1 cellular context compared by ENCODE assay signal in the genomic region with DNA sequence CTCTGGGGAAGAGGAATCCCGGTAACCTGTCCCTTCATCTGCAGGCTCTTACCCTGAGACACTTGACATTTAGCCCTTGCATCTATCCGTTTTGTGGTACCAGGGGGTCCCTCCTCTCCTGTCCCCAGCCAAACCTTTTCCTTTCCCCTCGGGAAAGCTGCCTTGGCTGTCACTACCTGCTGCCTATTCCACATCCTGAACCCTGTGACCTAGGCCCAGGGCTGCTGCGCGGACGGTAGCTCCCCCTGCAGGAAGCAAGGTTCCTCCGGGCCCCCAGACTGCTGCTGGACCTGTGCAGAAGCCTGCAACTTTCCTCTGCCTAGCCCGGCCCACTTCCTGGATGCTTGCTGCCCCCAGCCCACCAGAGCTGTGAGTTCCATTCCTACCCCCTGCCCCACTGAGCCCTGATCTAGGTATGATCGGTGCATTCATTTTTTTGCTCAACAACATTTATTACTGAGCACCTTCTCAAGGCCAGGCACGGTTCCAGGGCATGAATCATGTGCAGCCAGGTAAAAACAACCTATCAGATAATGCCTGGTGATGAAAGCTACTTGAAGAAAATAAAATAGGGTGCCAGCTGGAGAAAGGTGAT.
TF ChIP-seq lines count a peak whose summit lies in the region.

No MANE protein-coding gene starts in this region.

TF ChIP-seq in HepG2, 621 proteins besides CTCF, POLR2A, EP300 and RAD21 (continued from another document and continues in another):
- TF ChIP-seq, protein P1, sequence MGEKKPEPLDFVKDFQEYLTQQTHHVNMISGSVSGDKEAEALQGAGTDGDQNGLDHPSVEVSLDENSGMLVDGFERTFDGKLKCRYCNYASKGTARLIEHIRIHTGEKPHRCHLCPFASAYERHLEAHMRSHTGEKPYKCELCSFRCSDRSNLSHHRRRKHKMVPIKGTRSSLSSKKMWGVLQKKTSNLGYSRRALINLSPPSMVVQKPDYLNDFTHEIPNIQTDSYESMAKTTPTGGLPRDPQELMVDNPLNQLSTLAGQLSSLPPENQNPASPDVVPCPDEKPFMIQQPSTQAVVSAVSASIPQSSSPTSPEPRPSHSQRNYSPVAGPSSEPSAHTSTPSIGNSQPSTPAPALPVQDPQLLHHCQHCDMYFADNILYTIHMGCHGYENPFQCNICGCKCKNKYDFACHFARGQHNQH (CRISPR knock-in tag; IDR thresholded peaks at IDR 0.05), result peak; percentile 41; the same call in 1 of the 2 replicates
- TF ChIP-seq NR2F1 (CRISPR knock-in tag; IDR thresholded peaks at IDR 0.05) (peak; percentile 31 to 71; a peak in 3 of 4 replicates), ATF7 (IDR thresholded peaks at IDR 0.05) (no peak), ATF7 (CRISPR knock-in tag; IDR thresholded peaks at IDR 0.05) (no peak), HOXD1 (CRISPR knock-in tag; IDR thresholded peaks at IDR 0.05) (peak; percentile 22; the same call in 1 of the 2 replicates), ZNF605 (CRISPR knock-in tag; IDR thresholded peaks at IDR 0.05) (0 out of 2 replicates have a peak, but pooled peaks have one; percentile 25), HOXA3 (CRISPR knock-in tag; IDR thresholded peaks at IDR 0.05) (peak; percentile 54; the same call in 1 of the 2 replicates), TBX2 (CRISPR knock-in tag; IDR thresholded peaks at IDR 0.05; ENCODE audit: borderline replicate concordance) (peak; percentile 13), SP1 (IDR thresholded peaks at IDR 0.05) (no peak), SP1 (CRISPR knock-in tag; IDR thresholded peaks at IDR 0.05) (0 out of 2 replicates have a peak, but pooled peaks have one; percentile 23), RBAK (CRISPR knock-in tag; IDR thresholded peaks at IDR 0.05) (0 out of 2 replicates have a peak, but pooled peaks have one; percentile 26), SAP130 (CRISPR knock-in tag; IDR thresholded peaks at IDR 0.05; ENCODE audit: low read depth) (peak; percentile 72), SMARCE1 (IDR thresholded peaks at IDR 0.05; ENCODE audit: borderline replicate concordance) (no peak), KDM2A (CRISPR knock-in tag; IDR thresholded peaks at IDR 0.05; ENCODE audit: borderline replicate concordance, low read depth) (peak; percentile 81; the same call in 1 of the 2 replicates), NFKB2 (CRISPR knock-in tag; IDR thresholded peaks at IDR 0.05; ENCODE audit: borderline replicate concordance) (0 out of 2 replicates have a peak, but pooled peaks have one; percentile 40), ZMYM4 (CRISPR knock-in tag; IDR thresholded peaks at IDR 0.05) (peak; percentile 26; the same call in 1 of the 2 replicates), MIER3 (CRISPR knock-in tag; IDR thresholded peaks at IDR 0.05; ENCODE audit: borderline replicate concordance) (peak; percentile 61; the same call in 1 of the 2 replicates), GABPB1 (CRISPR knock-in tag; IDR thresholded peaks at IDR 0.05) (peak; percentile 60), ZNF720 (CRISPR knock-in tag; IDR thresholded peaks at IDR 0.05) (peak; percentile 26; the same call in 1 of the 2 replicates), ELF1 (CRISPR knock-in tag; IDR thresholded peaks at IDR 0.05) (peak; percentile 48; the same call in 1 of the 2 replicates), PHF8 (CRISPR knock-in tag; IDR thresholded peaks at IDR 0.05) (0 out of 2 replicates have a peak, but pooled peaks have one; percentile 20), ZNF296 (CRISPR knock-in tag; conservative IDR thresholded peaks at IDR 0.05) (no peak), ZNF619 (CRISPR knock-in tag; IDR thresholded peaks at IDR 0.05) (peak; percentile 32; the same call in 1 of the 2 replicates), ZNF879 (CRISPR knock-in tag; IDR thresholded peaks at IDR 0.05) (no peak), RFXANK (CRISPR knock-in tag; IDR thresholded peaks at IDR 0.05) (0 out of 2 replicates have a peak, but pooled peaks have one; percentile 28)
- TF ChIP-seq, protein P2, sequence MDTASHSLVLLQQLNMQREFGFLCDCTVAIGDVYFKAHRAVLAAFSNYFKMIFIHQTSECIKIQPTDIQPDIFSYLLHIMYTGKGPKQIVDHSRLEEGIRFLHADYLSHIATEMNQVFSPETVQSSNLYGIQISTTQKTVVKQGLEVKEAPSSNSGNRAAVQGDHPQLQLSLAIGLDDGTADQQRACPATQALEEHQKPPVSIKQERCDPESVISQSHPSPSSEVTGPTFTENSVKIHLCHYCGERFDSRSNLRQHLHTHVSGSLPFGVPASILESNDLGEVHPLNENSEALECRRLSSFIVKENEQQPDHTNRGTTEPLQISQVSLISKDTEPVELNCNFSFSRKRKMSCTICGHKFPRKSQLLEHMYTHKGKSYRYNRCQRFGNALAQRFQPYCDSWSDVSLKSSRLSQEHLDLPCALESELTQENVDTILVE (CRISPR knock-in tag; IDR thresholded peaks at IDR 0.05), result peak; percentile 52; the same call in 1 of the 2 replicates
- TF ChIP-seq, protein P3, sequence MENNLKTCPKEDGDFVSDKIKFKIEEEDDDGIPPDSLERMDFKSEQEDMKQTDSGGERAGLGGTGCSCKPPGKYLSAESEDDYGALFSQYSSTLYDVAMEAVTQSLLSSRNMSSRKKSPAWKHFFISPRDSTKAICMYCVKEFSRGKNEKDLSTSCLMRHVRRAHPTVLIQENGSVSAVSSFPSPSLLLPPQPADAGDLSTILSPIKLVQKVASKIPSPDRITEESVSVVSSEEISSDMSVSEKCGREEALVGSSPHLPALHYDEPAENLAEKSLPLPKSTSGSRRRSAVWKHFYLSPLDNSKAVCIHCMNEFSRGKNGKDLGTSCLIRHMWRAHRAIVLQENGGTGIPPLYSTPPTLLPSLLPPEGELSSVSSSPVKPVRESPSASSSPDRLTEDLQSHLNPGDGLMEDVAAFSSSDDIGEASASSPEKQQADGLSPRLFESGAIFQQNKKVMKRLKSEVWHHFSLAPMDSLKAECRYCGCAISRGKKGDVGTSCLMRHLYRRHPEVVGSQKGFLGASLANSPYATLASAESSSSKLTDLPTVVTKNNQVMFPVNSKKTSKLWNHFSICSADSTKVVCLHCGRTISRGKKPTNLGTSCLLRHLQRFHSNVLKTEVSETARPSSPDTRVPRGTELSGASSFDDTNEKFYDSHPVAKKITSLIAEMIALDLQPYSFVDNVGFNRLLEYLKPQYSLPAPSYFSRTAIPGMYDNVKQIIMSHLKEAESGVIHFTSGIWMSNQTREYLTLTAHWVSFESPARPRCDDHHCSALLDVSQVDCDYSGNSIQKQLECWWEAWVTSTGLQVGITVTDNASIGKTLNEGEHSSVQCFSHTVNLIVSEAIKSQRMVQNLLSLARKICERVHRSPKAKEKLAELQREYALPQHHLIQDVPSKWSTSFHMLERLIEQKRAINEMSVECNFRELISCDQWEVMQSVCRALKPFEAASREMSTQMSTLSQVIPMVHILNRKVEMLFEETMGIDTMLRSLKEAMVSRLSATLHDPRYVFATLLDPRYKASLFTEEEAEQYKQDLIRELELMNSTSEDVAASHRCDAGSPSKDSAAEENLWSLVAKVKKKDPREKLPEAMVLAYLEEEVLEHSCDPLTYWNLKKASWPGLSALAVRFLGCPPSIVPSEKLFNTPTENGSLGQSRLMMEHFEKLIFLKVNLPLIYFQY (CRISPR knock-in tag; IDR thresholded peaks at IDR 0.05; ENCODE audit: borderline replicate concordance), result peak; percentile 76; the same call in 1 of the 2 replicates
- TF ChIP-seq, protein P4, sequence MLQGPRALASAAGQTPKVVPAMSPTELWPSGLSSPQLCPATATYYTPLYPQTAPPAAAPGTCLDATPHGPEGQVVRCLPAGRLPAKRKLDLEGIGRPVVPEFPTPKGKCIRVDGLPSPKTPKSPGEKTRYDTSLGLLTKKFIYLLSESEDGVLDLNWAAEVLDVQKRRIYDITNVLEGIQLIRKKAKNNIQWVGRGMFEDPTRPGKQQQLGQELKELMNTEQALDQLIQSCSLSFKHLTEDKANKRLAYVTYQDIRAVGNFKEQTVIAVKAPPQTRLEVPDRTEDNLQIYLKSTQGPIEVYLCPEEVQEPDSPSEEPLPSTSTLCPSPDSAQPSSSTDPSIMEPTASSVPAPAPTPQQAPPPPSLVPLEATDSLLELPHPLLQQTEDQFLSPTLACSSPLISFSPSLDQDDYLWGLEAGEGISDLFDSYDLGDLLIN (CRISPR knock-in tag; IDR thresholded peaks at IDR 0.05; ENCODE audit: borderline replicate concordance), result no peak
- TF ChIP-seq, protein P5, sequence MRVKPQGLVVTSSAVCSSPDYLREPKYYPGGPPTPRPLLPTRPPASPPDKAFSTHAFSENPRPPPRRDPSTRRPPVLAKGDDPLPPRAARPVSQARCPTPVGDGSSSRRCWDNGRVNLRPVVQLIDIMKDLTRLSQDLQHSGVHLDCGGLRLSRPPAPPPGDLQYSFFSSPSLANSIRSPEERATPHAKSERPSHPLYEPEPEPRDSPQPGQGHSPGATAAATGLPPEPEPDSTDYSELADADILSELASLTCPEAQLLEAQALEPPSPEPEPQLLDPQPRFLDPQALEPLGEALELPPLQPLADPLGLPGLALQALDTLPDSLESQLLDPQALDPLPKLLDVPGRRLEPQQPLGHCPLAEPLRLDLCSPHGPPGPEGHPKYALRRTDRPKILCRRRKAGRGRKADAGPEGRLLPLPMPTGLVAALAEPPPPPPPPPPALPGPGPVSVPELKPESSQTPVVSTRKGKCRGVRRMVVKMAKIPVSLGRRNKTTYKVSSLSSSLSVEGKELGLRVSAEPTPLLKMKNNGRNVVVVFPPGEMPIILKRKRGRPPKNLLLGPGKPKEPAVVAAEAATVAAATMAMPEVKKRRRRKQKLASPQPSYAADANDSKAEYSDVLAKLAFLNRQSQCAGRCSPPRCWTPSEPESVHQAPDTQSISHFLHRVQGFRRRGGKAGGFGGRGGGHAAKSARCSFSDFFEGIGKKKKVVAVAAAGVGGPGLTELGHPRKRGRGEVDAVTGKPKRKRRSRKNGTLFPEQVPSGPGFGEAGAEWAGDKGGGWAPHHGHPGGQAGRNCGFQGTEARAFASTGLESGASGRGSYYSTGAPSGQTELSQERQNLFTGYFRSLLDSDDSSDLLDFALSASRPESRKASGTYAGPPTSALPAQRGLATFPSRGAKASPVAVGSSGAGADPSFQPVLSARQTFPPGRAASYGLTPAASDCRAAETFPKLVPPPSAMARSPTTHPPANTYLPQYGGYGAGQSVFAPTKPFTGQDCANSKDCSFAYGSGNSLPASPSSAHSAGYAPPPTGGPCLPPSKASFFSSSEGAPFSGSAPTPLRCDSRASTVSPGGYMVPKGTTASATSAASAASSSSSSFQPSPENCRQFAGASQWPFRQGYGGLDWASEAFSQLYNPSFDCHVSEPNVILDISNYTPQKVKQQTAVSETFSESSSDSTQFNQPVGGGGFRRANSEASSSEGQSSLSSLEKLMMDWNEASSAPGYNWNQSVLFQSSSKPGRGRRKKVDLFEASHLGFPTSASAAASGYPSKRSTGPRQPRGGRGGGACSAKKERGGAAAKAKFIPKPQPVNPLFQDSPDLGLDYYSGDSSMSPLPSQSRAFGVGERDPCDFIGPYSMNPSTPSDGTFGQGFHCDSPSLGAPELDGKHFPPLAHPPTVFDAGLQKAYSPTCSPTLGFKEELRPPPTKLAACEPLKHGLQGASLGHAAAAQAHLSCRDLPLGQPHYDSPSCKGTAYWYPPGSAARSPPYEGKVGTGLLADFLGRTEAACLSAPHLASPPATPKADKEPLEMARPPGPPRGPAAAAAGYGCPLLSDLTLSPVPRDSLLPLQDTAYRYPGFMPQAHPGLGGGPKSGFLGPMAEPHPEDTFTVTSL (CRISPR knock-in tag; IDR thresholded peaks at IDR 0.05; ENCODE audit: borderline replicate concordance), result no peak
- TF ChIP-seq, protein P6, sequence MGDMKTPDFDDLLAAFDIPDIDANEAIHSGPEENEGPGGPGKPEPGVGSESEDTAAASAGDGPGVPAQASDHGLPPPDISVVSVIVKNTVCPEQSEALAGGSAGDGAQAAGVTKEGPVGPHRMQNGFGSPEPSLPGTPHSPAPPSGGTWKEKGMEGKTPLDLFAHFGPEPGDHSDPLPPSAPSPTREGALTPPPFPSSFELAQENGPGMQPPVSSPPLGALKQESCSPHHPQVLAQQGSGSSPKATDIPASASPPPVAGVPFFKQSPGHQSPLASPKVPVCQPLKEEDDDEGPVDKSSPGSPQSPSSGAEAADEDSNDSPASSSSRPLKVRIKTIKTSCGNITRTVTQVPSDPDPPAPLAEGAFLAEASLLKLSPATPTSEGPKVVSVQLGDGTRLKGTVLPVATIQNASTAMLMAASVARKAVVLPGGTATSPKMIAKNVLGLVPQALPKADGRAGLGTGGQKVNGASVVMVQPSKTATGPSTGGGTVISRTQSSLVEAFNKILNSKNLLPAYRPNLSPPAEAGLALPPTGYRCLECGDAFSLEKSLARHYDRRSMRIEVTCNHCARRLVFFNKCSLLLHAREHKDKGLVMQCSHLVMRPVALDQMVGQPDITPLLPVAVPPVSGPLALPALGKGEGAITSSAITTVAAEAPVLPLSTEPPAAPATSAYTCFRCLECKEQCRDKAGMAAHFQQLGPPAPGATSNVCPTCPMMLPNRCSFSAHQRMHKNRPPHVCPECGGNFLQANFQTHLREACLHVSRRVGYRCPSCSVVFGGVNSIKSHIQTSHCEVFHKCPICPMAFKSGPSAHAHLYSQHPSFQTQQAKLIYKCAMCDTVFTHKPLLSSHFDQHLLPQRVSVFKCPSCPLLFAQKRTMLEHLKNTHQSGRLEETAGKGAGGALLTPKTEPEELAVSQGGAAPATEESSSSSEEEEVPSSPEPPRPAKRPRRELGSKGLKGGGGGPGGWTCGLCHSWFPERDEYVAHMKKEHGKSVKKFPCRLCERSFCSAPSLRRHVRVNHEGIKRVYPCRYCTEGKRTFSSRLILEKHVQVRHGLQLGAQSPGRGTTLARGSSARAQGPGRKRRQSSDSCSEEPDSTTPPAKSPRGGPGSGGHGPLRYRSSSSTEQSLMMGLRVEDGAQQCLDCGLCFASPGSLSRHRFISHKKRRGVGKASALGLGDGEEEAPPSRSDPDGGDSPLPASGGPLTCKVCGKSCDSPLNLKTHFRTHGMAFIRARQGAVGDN (CRISPR knock-in tag; IDR thresholded peaks at IDR 0.05), result peak; percentile 73
- TF ChIP-seq, protein P7, sequence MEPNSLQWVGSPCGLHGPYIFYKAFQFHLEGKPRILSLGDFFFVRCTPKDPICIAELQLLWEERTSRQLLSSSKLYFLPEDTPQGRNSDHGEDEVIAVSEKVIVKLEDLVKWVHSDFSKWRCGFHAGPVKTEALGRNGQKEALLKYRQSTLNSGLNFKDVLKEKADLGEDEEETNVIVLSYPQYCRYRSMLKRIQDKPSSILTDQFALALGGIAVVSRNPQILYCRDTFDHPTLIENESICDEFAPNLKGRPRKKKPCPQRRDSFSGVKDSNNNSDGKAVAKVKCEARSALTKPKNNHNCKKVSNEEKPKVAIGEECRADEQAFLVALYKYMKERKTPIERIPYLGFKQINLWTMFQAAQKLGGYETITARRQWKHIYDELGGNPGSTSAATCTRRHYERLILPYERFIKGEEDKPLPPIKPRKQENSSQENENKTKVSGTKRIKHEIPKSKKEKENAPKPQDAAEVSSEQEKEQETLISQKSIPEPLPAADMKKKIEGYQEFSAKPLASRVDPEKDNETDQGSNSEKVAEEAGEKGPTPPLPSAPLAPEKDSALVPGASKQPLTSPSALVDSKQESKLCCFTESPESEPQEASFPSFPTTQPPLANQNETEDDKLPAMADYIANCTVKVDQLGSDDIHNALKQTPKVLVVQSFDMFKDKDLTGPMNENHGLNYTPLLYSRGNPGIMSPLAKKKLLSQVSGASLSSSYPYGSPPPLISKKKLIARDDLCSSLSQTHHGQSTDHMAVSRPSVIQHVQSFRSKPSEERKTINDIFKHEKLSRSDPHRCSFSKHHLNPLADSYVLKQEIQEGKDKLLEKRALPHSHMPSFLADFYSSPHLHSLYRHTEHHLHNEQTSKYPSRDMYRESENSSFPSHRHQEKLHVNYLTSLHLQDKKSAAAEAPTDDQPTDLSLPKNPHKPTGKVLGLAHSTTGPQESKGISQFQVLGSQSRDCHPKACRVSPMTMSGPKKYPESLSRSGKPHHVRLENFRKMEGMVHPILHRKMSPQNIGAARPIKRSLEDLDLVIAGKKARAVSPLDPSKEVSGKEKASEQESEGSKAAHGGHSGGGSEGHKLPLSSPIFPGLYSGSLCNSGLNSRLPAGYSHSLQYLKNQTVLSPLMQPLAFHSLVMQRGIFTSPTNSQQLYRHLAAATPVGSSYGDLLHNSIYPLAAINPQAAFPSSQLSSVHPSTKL (CRISPR knock-in tag; IDR thresholded peaks at IDR 0.05), result 0 out of 2 replicates have a peak, but pooled peaks have one; percentile 12
